Comparison of ENCODE assay signal across 8 cellular contexts in genomic region chr2:27085670-27086089, GRCh38. TPM values are rescaled to one million over a fixed set of nuclear protein-coding genes. Genes with fewer than 3 reads are reported as not detected.
DNase-seq lines count a peak whose midpoint lies in the region; ATAC-seq and TF ChIP-seq lines count a peak whose summit lies in the region.

No MANE protein-coding gene starts in this region.

- H3K9me3 Mint-ChIP-seq in brain = no peaks in the 10 kb centered on the region

- H3K27ac ChIP-seq in Panc1 (ENCODE audit: low read length) = peak overlapping the region; percentile 70

- no peaks in the 10 kb centered on the region for H3K9me3 ChIP-seq in Panc1 (ENCODE audit: control insufficient read depth, insufficient read depth, low read depth, low read length)
- no peaks in the 10 kb centered on the region for H3K9me3 ChIP-seq in iPS-15b (ENCODE audit: control insufficient read depth, insufficient read depth, low read length)

- TF ChIP-seq CTCF in Panc1 (IDR thresholded peaks at IDR 0.05) (no peak; the same call in 1 of the 2 replicates), brain (conservative IDR thresholded peaks at IDR 0.05) (no peak)

- DNase-seq in activated T-cell treated with anti-CD3 and anti-CD28 coated beads for 48 hours (ENCODE audit: low read depth) (peak; percentile 38), Panc1 (ENCODE audit: low read depth, low spot score) (peak; percentile 42), retina (peak; percentile 76), NCI-H2107 (lab: John Stamatoyannopoulos, UW) (no peak)
- no peak for DNase-seq in activated T-cell treated with anti-CD3 and anti-CD28 coated beads, Interleukin-2, amount 50 U/mL, for 1 hour

- H3K4me1 Mint-ChIP-seq in brain = peaks cover 57% of the 10 kb centered on the region

- in situ Hi-C loops in Panc1 (cut with HindIII; ENCODE audit: low pct_unique_long_range_greater_than_20kb, low sequenced_read_pairs) = no loop called here

- H3K4me1 ChIP-seq in Panc1 (ENCODE audit: control insufficient read depth, insufficient read depth, low read length) (peaks cover 7% of the 10 kb centered on the region), iPS-15b (ENCODE audit: control insufficient read depth, insufficient read depth, low read length) (peaks cover 3% of the 10 kb centered on the region)

- CTCF ChIA-PET in Panc1 (lab: Charles Lee) = interaction anchor here (2.0 kb wide), 1 partner anchor 124 kb away, joined by 5 read pairs; no protein-coding TSS in a partner anchor

- peak overlapping the region; percentile 72 to 94 (median 82) for H3K4me3 Mint-ChIP-seq in brain

- H3K27ac Mint-ChIP-seq in brain = peak overlapping the region; percentile 34 to 86 (median 62)

- POLR2A ChIA-PET in Panc1 (lab: Charles Lee) = no interaction called here

- ATAC-seq in HG02981 (IDR thresholded peaks at IDR 0.05; ENCODE audit: unreplicated experiment) = peak; percentile 0
- peak; percentile 76 for ATAC-seq in Panc1

- H3K27me3 ChIP-seq in Panc1 (ENCODE audit: control insufficient read depth, insufficient read depth, low read length) (no peaks in the 10 kb centered on the region), iPS-15b (ENCODE audit: control insufficient read depth, insufficient read depth, low read length) (peaks cover 15% of the 10 kb centered on the region)

- H3K36me3 ChIP-seq in Panc1 (ENCODE audit: control insufficient read depth, insufficient read depth, low read length) (no peaks in the 10 kb centered on the region), iPS-15b (ENCODE audit: control insufficient read depth, insufficient read depth, low read length) (no peaks in the 10 kb centered on the region)

- no TSS peak for BruUV-seq in Panc1 (replicated peaks; lab: Mats Ljungman, UMichigan)

- H3K27me3 Mint-ChIP-seq in brain = peaks cover 3% of the 10 kb centered on the region

- H3K4me3 ChIP-seq in Panc1 (ENCODE audit: low read depth in 2 of 2, low read length in 2 of 2) (peak overlapping the region; percentile 61 to 62), iPS-15b (ENCODE audit: low read depth, low read length) (peak overlapping the region; percentile 74)

- H3K36me3 Mint-ChIP-seq in brain = no peaks in the 10 kb centered on the region

- peak overlapping the region; percentile 60 for H3K9ac ChIP-seq in iPS-15b (ENCODE audit: low read depth, low read length)

- intact Hi-C loops in Panc1 (cut with micrococcal nuclease; ENCODE audit: unreplicated experiment) = loop anchor here (10.0 kb wide), 1 partner anchor 121 kb away; no protein-coding TSS in a partner anchor

RNA-seq across cellular contexts. Expression of gene KHK, which starts 0.9 kb away (rescaled TPM):
- 1.5 TPM for total RNA-seq in Panc1 (2021; ENCODE audit: unreplicated experiment)
- 2.3 TPM for polyA plus RNA-seq in Panc1 (2012; ENCODE audit: insufficient read length)
- polyA plus RNA-seq in brain (ENCODE audit: insufficient read depth, low read depth, low replicate concordance) = 9.2 TPM

RNA-seq across cellular contexts. Expression of gene EMILIN1, which starts 7.3 kb away (rescaled TPM):
- total RNA-seq in Panc1 (2021; ENCODE audit: unreplicated experiment) = 0.31 TPM
- 1.2 TPM for polyA plus RNA-seq in Panc1 (2012; ENCODE audit: insufficient read length)
- 6.2 TPM for polyA plus RNA-seq in brain (ENCODE audit: insufficient read depth, low read depth, low replicate concordance)

RNA-seq across cellular contexts. Expression of gene OST4, which starts 14.2 kb away (rescaled TPM):
- 219 TPM for total RNA-seq in Panc1 (2021; ENCODE audit: unreplicated experiment)
- polyA plus RNA-seq in Panc1 (2012; ENCODE audit: insufficient read length) = 518 TPM
- polyA plus RNA-seq in brain (ENCODE audit: insufficient read depth, low read depth, low replicate concordance) = 361 TPM

RNA-seq across cellular contexts. Expression of gene CGREF1, which starts 33.2 kb away (rescaled TPM):
- total RNA-seq in Panc1 (2021; ENCODE audit: unreplicated experiment) = 10.1 TPM
- 16.8 TPM for polyA plus RNA-seq in Panc1 (2012; ENCODE audit: insufficient read length)
- 8.4 TPM for polyA plus RNA-seq in brain (ENCODE audit: insufficient read depth, low read depth, low replicate concordance)

RNA-seq across cellular contexts. Expression of gene AGBL5, which starts 34.2 kb away (rescaled TPM):
- 55.6 TPM for total RNA-seq in Panc1 (2021; ENCODE audit: unreplicated experiment)
- polyA plus RNA-seq in Panc1 (2012; ENCODE audit: insufficient read length) = 46.6 TPM
- polyA plus RNA-seq in brain (ENCODE audit: insufficient read depth, low read depth, low replicate concordance) = 70.8 TPM

Comparison
In these comparisons a context has a peak if more than half of its experiments do, and no peak if none do; other contexts are left out.
1. DNase-seq: peak in activated T-cell treated with anti-CD3 and anti-CD28 coated beads for 48 hours (single experiment), Panc1 (single experiment) and retina (single experiment); none in activated T-cell treated with anti-CD3 and anti-CD28 coated beads, Interleukin-2, amount 50 U/mL, for 1 hour (single experiment) and NCI-H2107 (single experiment).